ENCODE assay signal across 1 cellular context in genomic region chr21:32459972-32460371, GRCh38.
TF ChIP-seq lines count a peak whose summit lies in the region.

No MANE protein-coding gene starts in this region.

TF ChIP-seq in HepG2, 621 proteins besides CTCF, POLR2A, EP300 and RAD21 (continued from another document):
- TF ChIP-seq ATF4 (CRISPR knock-in tag; IDR thresholded peaks at IDR 0.05) (no peak), RBAK (CRISPR knock-in tag; IDR thresholded peaks at IDR 0.05) (no peak), ZNF17 (CRISPR knock-in tag; IDR thresholded peaks at IDR 0.05) (no peak), ZNF24 (IDR thresholded peaks at IDR 0.05) (no peak), ZNF768 (CRISPR knock-in tag; IDR thresholded peaks at IDR 0.05) (no peak)
